In the genomic region with DNA sequence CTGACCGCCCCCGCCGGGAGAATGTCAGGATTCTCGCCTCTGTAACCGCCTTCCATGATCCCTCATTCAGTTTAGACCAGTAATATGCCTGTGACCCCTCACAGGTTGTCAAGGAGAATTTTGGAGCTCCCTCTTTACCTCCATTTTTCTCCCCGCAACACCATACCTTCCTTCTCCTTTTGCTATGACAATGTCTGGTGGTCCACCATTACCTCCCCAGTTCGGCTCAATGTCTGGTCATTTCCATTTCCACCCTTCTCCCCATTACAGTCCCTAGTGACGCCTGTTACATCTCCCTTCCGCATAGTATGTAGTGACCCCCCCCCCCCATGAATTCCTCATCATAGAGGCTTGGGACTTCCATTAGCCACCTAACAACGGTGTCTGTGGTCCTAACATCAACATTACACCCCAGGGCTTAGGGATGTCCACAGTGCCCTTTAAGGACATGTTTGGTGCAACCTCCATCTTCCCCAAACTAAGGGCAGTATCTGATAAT, we compare ENCODE assay signal across 1 cellular context.
TF ChIP-seq lines count a peak whose summit lies in the region.

No MANE protein-coding gene starts in this region.

TF ChIP-seq in GM12878, 131 proteins besides CTCF, POLR2A, EP300 and RAD21:
- TF ChIP-seq CREM (IDR thresholded peaks at IDR 0.05; ENCODE audit: low read depth) = no peak
- no peak for TF ChIP-seq MTA3 (IDR thresholded peaks at IDR 0.05; ENCODE audit: borderline replicate concordance, low read length)
- no peak for TF ChIP-seq KDM1A (IDR thresholded peaks at IDR 0.05; ENCODE audit: borderline replicate concordance)
- TF ChIP-seq ZNF274 (IDR thresholded peaks at IDR 0.05; ENCODE audit: insufficient read depth, insufficient read length) = no peak
- no peak for TF ChIP-seq SIN3A (IDR thresholded peaks at IDR 0.05; ENCODE audit: low read depth, low read length)
- TF ChIP-seq POLR2AphosphoS5 (IDR thresholded peaks at IDR 0.05; ENCODE audit: low read length) = no peak
- TF ChIP-seq ATF7 (IDR thresholded peaks at IDR 0.05; ENCODE audit: low read depth) = no peak
- TF ChIP-seq, protein P1, sequence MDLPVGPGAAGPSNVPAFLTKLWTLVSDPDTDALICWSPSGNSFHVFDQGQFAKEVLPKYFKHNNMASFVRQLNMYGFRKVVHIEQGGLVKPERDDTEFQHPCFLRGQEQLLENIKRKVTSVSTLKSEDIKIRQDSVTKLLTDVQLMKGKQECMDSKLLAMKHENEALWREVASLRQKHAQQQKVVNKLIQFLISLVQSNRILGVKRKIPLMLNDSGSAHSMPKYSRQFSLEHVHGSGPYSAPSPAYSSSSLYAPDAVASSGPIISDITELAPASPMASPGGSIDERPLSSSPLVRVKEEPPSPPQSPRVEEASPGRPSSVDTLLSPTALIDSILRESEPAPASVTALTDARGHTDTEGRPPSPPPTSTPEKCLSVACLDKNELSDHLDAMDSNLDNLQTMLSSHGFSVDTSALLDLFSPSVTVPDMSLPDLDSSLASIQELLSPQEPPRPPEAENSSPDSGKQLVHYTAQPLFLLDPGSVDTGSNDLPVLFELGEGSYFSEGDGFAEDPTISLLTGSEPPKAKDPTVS (IDR thresholded peaks at IDR 0.05; ENCODE audit: low read depth, low read length) = no peak
- TF ChIP-seq, protein P2, sequence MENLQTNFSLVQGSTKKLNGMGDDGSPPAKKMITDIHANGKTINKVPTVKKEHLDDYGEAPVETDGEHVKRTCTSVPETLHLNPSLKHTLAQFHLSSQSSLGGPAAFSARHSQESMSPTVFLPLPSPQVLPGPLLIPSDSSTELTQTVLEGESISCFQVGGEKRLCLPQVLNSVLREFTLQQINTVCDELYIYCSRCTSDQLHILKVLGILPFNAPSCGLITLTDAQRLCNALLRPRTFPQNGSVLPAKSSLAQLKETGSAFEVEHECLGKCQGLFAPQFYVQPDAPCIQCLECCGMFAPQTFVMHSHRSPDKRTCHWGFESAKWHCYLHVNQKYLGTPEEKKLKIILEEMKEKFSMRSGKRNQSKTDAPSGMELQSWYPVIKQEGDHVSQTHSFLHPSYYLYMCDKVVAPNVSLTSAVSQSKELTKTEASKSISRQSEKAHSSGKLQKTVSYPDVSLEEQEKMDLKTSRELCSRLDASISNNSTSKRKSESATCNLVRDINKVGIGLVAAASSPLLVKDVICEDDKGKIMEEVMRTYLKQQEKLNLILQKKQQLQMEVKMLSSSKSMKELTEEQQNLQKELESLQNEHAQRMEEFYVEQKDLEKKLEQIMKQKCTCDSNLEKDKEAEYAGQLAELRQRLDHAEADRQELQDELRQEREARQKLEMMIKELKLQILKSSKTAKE (IDR thresholded peaks at IDR 0.05; ENCODE audit: low read depth, poor library complexity, severe bottlenecking) = no peak
- TF ChIP-seq, protein P3, sequence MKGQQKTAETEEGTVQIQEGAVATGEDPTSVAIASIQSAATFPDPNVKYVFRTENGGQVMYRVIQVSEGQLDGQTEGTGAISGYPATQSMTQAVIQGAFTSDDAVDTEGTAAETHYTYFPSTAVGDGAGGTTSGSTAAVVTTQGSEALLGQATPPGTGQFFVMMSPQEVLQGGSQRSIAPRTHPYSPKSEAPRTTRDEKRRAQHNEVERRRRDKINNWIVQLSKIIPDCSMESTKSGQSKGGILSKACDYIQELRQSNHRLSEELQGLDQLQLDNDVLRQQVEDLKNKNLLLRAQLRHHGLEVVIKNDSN (IDR thresholded peaks at IDR 0.05; ENCODE audit: borderline replicate concordance, extremely low read length, insufficient read depth, low read depth, low read length) = no peak
- no peak for TF ChIP-seq SMARCA5 (IDR thresholded peaks at IDR 0.05)
- no peak for TF ChIP-seq ZNF217 (IDR thresholded peaks at IDR 0.05)
- no peak for TF ChIP-seq JUND (IDR thresholded peaks at IDR 0.05; ENCODE audit: low read depth, low read length)
- TF ChIP-seq FOXK2 (IDR thresholded peaks at IDR 0.05) = no peak
- no peak for TF ChIP-seq SREBF1 (IDR thresholded peaks at IDR 0.05; ENCODE audit: low read length)
- TF ChIP-seq YBX1 (IDR thresholded peaks at IDR 0.05) = no peak
- no peak for TF ChIP-seq NR2F1 (conservative IDR thresholded peaks at IDR 0.05)
- TF ChIP-seq, protein P4, sequence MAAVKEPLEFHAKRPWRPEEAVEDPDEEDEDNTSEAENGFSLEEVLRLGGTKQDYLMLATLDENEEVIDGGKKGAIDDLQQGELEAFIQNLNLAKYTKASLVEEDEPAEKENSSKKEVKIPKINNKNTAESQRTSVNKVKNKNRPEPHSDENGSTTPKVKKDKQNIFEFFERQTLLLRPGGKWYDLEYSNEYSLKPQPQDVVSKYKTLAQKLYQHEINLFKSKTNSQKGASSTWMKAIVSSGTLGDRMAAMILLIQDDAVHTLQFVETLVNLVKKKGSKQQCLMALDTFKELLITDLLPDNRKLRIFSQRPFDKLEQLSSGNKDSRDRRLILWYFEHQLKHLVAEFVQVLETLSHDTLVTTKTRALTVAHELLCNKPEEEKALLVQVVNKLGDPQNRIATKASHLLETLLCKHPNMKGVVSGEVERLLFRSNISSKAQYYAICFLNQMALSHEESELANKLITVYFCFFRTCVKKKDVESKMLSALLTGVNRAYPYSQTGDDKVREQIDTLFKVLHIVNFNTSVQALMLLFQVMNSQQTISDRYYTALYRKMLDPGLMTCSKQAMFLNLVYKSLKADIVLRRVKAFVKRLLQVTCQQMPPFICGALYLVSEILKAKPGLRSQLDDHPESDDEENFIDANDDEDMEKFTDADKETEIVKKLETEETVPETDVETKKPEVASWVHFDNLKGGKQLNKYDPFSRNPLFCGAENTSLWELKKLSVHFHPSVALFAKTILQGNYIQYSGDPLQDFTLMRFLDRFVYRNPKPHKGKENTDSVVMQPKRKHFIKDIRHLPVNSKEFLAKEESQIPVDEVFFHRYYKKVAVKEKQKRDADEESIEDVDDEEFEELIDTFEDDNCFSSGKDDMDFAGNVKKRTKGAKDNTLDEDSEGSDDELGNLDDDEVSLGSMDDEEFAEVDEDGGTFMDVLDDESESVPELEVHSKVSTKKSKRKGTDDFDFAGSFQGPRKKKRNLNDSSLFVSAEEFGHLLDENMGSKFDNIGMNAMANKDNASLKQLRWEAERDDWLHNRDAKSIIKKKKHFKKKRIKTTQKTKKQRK (IDR thresholded peaks at IDR 0.05; ENCODE audit: low read depth, low read length) = no peak
- TF ChIP-seq, protein P5, sequence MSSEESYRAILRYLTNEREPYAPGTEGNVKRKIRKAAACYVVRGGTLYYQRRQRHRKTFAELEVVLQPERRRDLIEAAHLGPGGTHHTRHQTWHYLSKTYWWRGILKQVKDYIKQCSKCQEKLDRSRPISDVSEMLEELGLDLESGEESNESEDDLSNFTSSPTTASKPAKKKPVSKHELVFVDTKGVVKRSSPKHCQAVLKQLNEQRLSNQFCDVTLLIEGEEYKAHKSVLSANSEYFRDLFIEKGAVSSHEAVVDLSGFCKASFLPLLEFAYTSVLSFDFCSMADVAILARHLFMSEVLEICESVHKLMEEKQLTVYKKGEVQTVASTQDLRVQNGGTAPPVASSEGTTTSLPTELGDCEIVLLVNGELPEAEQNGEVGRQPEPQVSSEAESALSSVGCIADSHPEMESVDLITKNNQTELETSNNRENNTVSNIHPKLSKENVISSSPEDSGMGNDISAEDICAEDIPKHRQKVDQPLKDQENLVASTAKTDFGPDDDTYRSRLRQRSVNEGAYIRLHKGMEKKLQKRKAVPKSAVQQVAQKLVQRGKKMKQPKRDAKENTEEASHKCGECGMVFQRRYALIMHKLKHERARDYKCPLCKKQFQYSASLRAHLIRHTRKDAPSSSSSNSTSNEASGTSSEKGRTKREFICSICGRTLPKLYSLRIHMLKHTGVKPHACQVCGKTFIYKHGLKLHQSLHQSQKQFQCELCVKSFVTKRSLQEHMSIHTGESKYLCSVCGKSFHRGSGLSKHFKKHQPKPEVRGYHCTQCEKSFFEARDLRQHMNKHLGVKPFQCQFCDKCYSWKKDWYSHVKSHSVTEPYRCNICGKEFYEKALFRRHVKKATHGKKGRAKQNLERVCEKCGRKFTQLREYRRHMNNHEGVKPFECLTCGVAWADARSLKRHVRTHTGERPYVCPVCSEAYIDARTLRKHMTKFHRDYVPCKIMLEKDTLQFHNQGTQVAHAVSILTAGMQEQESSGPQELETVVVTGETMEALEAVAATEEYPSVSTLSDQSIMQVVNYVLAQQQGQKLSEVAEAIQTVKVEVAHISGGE (CRISPR knock-in tag; IDR thresholded peaks at IDR 0.05) = no peak
- TF ChIP-seq SMC3 (IDR thresholded peaks at IDR 0.05; ENCODE audit: borderline replicate concordance, low read length) = no peak
TF ChIP-seq in GM12878: peak in this region for 0.
